ENCODE assay signal across 1 cellular context in the genomic region with DNA sequence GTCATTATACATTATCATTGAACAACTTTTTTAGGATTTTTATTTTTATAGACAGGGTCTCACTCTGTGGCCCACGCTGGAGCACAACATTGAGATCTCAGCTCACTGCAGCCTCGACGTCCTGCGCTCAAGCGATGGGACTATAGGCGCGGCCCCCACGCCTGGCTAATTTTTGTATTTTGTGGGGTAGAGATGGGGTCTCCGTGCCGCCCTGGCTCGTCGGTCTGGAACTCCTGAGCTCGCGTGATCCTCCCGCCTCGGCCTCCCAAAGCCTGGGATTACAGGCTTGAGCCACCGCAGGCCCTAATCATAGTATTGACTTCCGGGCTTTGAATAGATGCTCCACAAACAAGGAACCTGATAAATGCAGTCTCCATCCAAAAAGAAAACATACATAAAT.
A peak's percentile ranks its signal among the peaks of the same experiment; 100 is the strongest.
TF ChIP-seq lines count a peak whose summit lies in the region.

No MANE protein-coding gene starts in this region.

TF ChIP-seq in K562, 482 proteins besides CTCF, POLR2A, EP300 and RAD21:
- TF ChIP-seq CREB3L1 (IDR thresholded peaks at IDR 0.05; ENCODE audit: borderline replicate concordance, low read depth) (no peak), DMBX1 (CRISPR knock-in tag; IDR thresholded peaks at IDR 0.05; ENCODE audit: borderline replicate concordance) (no peak), ZBTB17 (CRISPR knock-in tag; IDR thresholded peaks at IDR 0.05) (no peak), ZNF12 (CRISPR knock-in tag; IDR thresholded peaks at IDR 0.05) (no peak), ZNF431 (CRISPR knock-in tag; IDR thresholded peaks at IDR 0.05) (no peak), RBFOX2 (IDR thresholded peaks at IDR 0.05; ENCODE audit: low read depth, low read length) (peak; percentile 49; the same call in 1 of the 2 replicates), KAT2B (IDR thresholded peaks at IDR 0.05; ENCODE audit: low read depth, low read length) (no peak), ZNF224 (CRISPR knock-in tag; IDR thresholded peaks at IDR 0.05) (no peak), HMGN3 (IDR thresholded peaks at IDR 0.05; ENCODE audit: borderline replicate concordance, extremely low read depth, insufficient read length, low read depth, low read length) (peak; percentile 21), ZNF644 (tag; IDR thresholded peaks at IDR 0.05; ENCODE audit: low read depth) (no peak), MECOM (CRISPR knock-in tag; IDR thresholded peaks at IDR 0.05) (no peak), ZNF384 (IDR thresholded peaks at IDR 0.05; ENCODE audit: low read depth, low read length) (no peak)
- TF ChIP-seq, protein P1, sequence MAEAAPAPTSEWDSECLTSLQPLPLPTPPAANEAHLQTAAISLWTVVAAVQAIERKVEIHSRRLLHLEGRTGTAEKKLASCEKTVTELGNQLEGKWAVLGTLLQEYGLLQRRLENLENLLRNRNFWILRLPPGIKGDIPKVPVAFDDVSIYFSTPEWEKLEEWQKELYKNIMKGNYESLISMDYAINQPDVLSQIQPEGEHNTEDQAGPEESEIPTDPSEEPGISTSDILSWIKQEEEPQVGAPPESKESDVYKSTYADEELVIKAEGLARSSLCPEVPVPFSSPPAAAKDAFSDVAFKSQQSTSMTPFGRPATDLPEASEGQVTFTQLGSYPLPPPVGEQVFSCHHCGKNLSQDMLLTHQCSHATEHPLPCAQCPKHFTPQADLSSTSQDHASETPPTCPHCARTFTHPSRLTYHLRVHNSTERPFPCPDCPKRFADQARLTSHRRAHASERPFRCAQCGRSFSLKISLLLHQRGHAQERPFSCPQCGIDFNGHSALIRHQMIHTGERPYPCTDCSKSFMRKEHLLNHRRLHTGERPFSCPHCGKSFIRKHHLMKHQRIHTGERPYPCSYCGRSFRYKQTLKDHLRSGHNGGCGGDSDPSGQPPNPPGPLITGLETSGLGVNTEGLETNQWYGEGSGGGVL (CRISPR knock-in tag; IDR thresholded peaks at IDR 0.05) = no peak
